ENCODE assay signal across 32 cellular contexts in the genomic region with DNA sequence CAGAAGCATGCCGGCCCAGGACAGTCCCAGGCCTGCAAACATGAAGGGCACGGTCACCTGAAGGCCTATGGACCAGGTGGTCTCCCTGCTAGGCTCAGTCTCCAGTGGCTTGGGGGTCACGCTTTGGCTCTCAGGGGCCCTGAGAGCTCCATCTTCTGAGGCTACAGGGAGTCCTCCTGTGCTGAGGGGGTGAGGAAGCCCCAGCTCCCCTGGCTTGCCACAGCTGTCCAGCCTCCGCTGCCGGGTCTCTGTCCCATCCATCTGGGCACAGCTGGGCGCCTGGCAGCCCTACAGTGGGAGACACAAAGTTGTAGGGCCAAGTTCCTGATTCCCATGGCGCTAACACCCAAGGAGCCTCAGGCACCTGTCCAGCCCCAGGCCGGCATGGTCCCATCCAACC.
"Had no signal": no experiment of that assay in that cellular context is flagged by ENCODE, and none has a peak within 500 bp of the region (broad histone marks: within the 10 kb centered on the region; RNA-seq: fewer than 3 reads in every experiment).

No MANE protein-coding gene starts in this region.

- H3K27me3 Mint-ChIP-seq: activated CD8-positive, alpha-beta T cell treated with anti-CD3 and anti-CD28 coated beads for 36 hours; activated naive CD4-positive, alpha-beta T cell treated with anti-CD3 and anti-CD28 coated beads, Interleukin-2, amount 50 U/mL, for 24 hours; activated naive CD8-positive, alpha-beta T cell treated with anti-CD3 and anti-CD28 coated beads, Interleukin-2, amount 10 ng/mL, durations not matched to agents 7 days and 5 days; activated T-helper 17 cell treated with anti-CD3 and anti-CD28 coated beads, Interleukin-2, amount 50 U/mL, for 72 hours; brain had no signal

- H3K4me3 ChIP-seq: adrenal gland, K562, Peyer's patch, SJSA1 had no signal

- H3K4me1 ChIP-seq: adrenal gland, Peyer's patch, SJSA1 had no signal

- H3K27ac Mint-ChIP-seq: activated CD4-positive, alpha-beta T cell treated with anti-CD3 and anti-CD28 coated beads, Interleukin-2, amount 10 ng/mL, durations not matched to agents 24 days and 14 days; activated CD8-positive, alpha-beta T cell treated with anti-CD3 and anti-CD28 coated beads for 36 hours; activated naive CD4-positive, alpha-beta T cell treated with anti-CD3 and anti-CD28 coated beads, Interleukin-2, amount 50 U/mL, for 24 hours; activated naive CD8-positive, alpha-beta T cell treated with anti-CD3 and anti-CD28 coated beads, Interleukin-2, amount 10 ng/mL, durations not matched to agents 7 days and 5 days; activated T-cell treated with anti-CD3 and anti-CD28 coated beads, Interleukin-2, amount 50 U/mL, for 72 hours; activated T-helper 17 cell treated with anti-CD3 and anti-CD28 coated beads, Interleukin-2, amount 50 U/mL, for 72 hours; brain had no signal

- H3K27ac ChIP-seq: adrenal gland, Peyer's patch, SJSA1 had no signal

- H3K9me3 Mint-ChIP-seq: activated naive CD4-positive, alpha-beta T cell treated with anti-CD3 and anti-CD28 coated beads, Interleukin-2, amount 50 U/mL, for 24 hours had no signal

- H3K36me3 ChIP-seq: adrenal gland, SJSA1 had no signal

- H3K4me3 Mint-ChIP-seq: activated CD4-positive, alpha-beta T cell treated with anti-CD3 and anti-CD28 coated beads, Interleukin-2, amount 10 ng/mL, durations not matched to agents 24 days and 14 days; activated CD8-positive, alpha-beta T cell treated with anti-CD3 and anti-CD28 coated beads for 36 hours; activated naive CD4-positive, alpha-beta T cell treated with anti-CD3 and anti-CD28 coated beads, Interleukin-2, amount 50 U/mL, for 24 hours; activated naive CD8-positive, alpha-beta T cell treated with anti-CD3 and anti-CD28 coated beads, Interleukin-2, amount 10 ng/mL, durations not matched to agents 7 days and 5 days; activated T-cell treated with anti-CD3 and anti-CD28 coated beads, Interleukin-2, amount 50 U/mL, for 72 hours; activated T-helper 17 cell treated with anti-CD3 and anti-CD28 coated beads, Interleukin-2, amount 50 U/mL, for 72 hours; brain had no signal

- DNase-seq: activated CD4-positive, alpha-beta T cell treated with anti-CD3 and anti-CD28 coated beads, Interleukin-2, amount 10 ng/mL, durations not matched to agents 24 days and 14 days; activated CD4-positive, alpha-beta T cell treated with anti-CD3 and anti-CD28 coated beads, Interleukin-2, amount 50 U/mL, for 4 hours; activated CD8-positive, alpha-beta T cell treated with anti-CD3 and anti-CD28 coated beads for 36 hours; activated gamma-delta T cell; activated naive CD4-positive, alpha-beta T cell treated with Interleukin-2 at 50 U/mL for 16 hours; activated naive CD8-positive, alpha-beta T cell treated with anti-CD3 and anti-CD28 coated beads, Interleukin-2, amount 10 ng/mL, durations not matched to agents 7 days and 5 days; activated T-cell treated with anti-CD3 and anti-CD28 coated beads, Interleukin-2, amount 50 U/mL, for 1 hour; activated T-cell treated with anti-CD3 and anti-CD28 coated beads, Interleukin-2, amount 50 U/mL, for 72 hours; adrenal gland; caudate nucleus; cerebellar nuclear complex; NCI-H1092 treated with DMSO at 0.1 percent for 48 hours; NCI-H1417; NCI-H146; NCI-H187 treated with DMSO at 0.1 percent for 48 hours; NCI-H2081; NCI-H345; NCI-H524 treated with DMSO at 0.1 percent for 48 hours; NCI-H748 treated with DMSO at 0.1 percent for 48 hours; NK-92 treated with Interleukin-12 subunit alpha and Interleukin-12 subunit beta, amount 100 ng/mL, for 24 hours; PC-3; Peyer's patch; RPMI8226; SHP77 treated with DMSO at 0.1 percent for 48 hours; SW 1271; T-helper 1 cell; T1000 had no signal

- ATAC-seq: activated CD8-positive, alpha-beta T cell treated with anti-CD3 and anti-CD28 coated beads for 36 hours; activated T-cell treated with anti-CD3 and anti-CD28 coated beads, Interleukin-2, amount 50 U/mL, for 72 hours; activated T-helper 17 cell treated with anti-CD3 and anti-CD28 coated beads, Interleukin-2, amount 50 U/mL, for 72 hours; K562; PC-3 had no signal

- FAIRE-seq: K562 had no signal

- H3K9me3 ChIP-seq: adrenal gland, Peyer's patch, SJSA1 had no signal

- H3K27me3 ChIP-seq: adrenal gland, Peyer's patch, SJSA1 had no signal
